ENCODE assay signal across 1 cellular context in genomic region chr17:38626606-38627226, GRCh38. TPM values are rescaled to one million over a fixed set of nuclear protein-coding genes. Genes with fewer than 3 reads are reported as not detected.
"Had no signal": no experiment of that assay in that cellular context is flagged by ENCODE, and none has a peak within 500 bp of the region (broad histone marks: within the 10 kb centered on the region; RNA-seq: fewer than 3 reads in every experiment).

No MANE protein-coding gene starts in this region.

RNA-seq across cellular contexts. Expression of gene SRCIN1, which starts 21.0 kb away (rescaled TPM):
- polyA plus RNA-seq: IgD-negative memory B cell had no signal

RNA-seq across cellular contexts. Expression of gene EPOP, which starts 48.0 kb away (rescaled TPM):
- polyA plus RNA-seq: IgD-negative memory B cell had no signal
